In the genomic region with DNA sequence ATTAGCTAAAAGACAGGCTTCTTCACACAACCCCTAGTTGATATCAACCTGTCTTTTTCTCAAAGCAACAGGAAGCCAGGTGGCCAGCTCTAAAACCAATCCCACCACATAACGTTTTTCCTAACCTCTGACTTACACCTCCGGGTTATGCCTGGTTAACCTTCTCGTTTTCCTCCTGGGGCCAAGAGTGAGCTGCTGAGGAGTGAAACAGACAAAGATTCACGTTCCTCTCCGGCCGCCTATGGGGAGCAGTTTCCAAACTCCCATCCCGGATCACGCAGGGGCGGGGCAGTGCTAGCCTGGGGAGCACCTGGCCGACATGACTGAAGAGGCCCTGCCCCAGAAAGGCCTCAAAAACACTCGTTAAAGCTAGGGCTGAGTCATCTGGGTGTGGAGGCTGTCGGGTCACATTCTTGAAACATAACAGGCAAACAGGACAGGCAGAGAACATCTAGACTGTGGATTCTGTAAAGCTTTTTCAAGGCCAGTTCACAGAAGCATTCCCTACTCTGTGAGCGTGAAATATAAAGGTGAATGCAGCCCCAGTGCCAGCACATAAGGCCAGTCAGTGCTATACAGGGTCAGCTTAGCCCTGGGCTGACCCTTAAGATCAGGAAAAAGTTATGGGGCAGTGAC, we compare ENCODE assay signal across 8 cellular contexts. TPM values are rescaled to one million over a fixed set of nuclear protein-coding genes. Genes with fewer than 3 reads are reported as not detected.
A peak's percentile ranks its signal among the peaks of the same experiment; 100 is the strongest.
DNase-seq lines count a peak whose midpoint lies in the region; ATAC-seq and TF ChIP-seq lines count a peak whose summit lies in the region.

No MANE protein-coding gene starts in this region.

- no peak overlapping the region for H3K4me3 ChIP-seq in HL-60 (replicated peaks; ENCODE audit: insufficient read depth, low read length)
- H3K4me3 ChIP-seq in body of pancreas: no peak overlapping the region
- H3K4me3 ChIP-seq in kidney epithelial cell (ENCODE audit: low read depth, low read length): no peak overlapping the region

- H3K27ac ChIP-seq in HL-60 (replicated peaks) (peak overlapping the region; percentile 55), body of pancreas (peak overlapping the region; percentile 69 to 91 (median 84))

- 43 to 66% methylated on average over 12 to 13 of the region's 13 CpGs for WGBS in body of pancreas, 2 donors

- intact Hi-C loops in body of pancreas (cut with DNase I): no loop called here

- H3K9me3 ChIP-seq in body of pancreas: no peaks in the 10 kb centered on the region

- H3K27me3 ChIP-seq in HL-60 (ENCODE audit: insufficient read depth, poor library complexity, severe bottlenecking) (no peaks in the 10 kb centered on the region), body of pancreas (no peaks in the 10 kb centered on the region), kidney epithelial cell (ENCODE audit: control insufficient read depth, insufficient read depth, low read length) (no peaks in the 10 kb centered on the region)

- H3K36me3 ChIP-seq in body of pancreas (replicated peaks in 1 of 2; ENCODE audit: insufficient read depth in 1 of 2, low read depth in 2 of 2) (no peaks in the 10 kb centered on the region), kidney epithelial cell (ENCODE audit: control insufficient read depth, insufficient read depth, low read length) (no peaks in the 10 kb centered on the region)

- peak in 2 of 3 donors; percentile 33 to 34 for TF ChIP-seq POLR2A in body of pancreas (IDR thresholded peaks at IDR 0.05)

- no peak for TF ChIP-seq CTCF in HL-60 (IDR thresholded peaks at IDR 0.05; ENCODE audit: insufficient read depth, low read length)
- TF ChIP-seq CTCF in body of pancreas (IDR thresholded peaks at IDR 0.05): no peak
- no peak for TF ChIP-seq CTCF in kidney epithelial cell (IDR thresholded peaks at IDR 0.05; ENCODE audit: insufficient read depth, low read length, poor library complexity, severe bottlenecking)

- ATAC-seq in body of pancreas: peak; percentile 80

- H3K4me1 ChIP-seq in body of pancreas: peaks cover 58% of the 10 kb centered on the region

- DNase-seq in AG20443 (ENCODE audit: low spot score) (peak; percentile 86), GM19238 (ENCODE audit: insufficient read length, low spot score) (peak; percentile 32), HL-60 (ENCODE audit: low read depth in 1 of 2, low spot score in 1 of 2) (no peak), T-helper 1 cell (peak in 4 of 5 donors; percentile 18 to 80 (median 32)), body of pancreas (peak; percentile 61 to 87 (median 72)), kidney epithelial cell (ENCODE audit: low read depth) (peak; percentile 89), NCI-H1092 treated with DMSO at 0.1 percent for 48 hours (lab: John Stamatoyannopoulos, UW) (no peak)
- peak; percentile 30 for DNase-seq in stimulated activated CD4-positive, alpha-beta T cell treated with anti-CD3 and anti-CD28 coated beads, Interleukin-4, amount 100 ng/mL, for 1 hour

RNA-seq across cellular contexts. Expression of a gene that starts 25.9 kb away (rescaled TPM):
- 100 to 1,000 TPM in 1 of 2 donors, 10 to 100 TPM in 1; 53.4 to 145 TPM for total RNA-seq in body of pancreas
- total RNA-seq in kidney epithelial cell: 114 and 126 TPM in 2 replicates

RNA-seq across cellular contexts. Expression of a gene that starts 51.7 kb away (rescaled TPM):
- total RNA-seq in body of pancreas: 10 to 100 TPM in 1 of 2 donors, 1 to 10 TPM in 1; 7.9 to 13.2 TPM
- 114 and 147 TPM in 2 replicates for total RNA-seq in kidney epithelial cell

Comparison
In these comparisons a context has a peak if more than half of its experiments do, and no peak if none do; other contexts are left out.
1. DNase-seq: peak in AG20443 (single experiment), GM19238 (single experiment), T-helper 1 cell (4 of 5), body of pancreas (4 of 4), kidney epithelial cell (single experiment) and stimulated activated CD4-positive, alpha-beta T cell treated with anti-CD3 and anti-CD28 coated beads, Interleukin-4, amount 100 ng/mL, for 1 hour (single experiment); none in HL-60 (0 of 2) and NCI-H1092 treated with DMSO at 0.1 percent for 48 hours (single experiment).